13 cellular contexts compared by ENCODE assay signal in genomic region chr2:38737925-38738324, GRCh38. TPM values are rescaled to one million over a fixed set of nuclear protein-coding genes. Genes with fewer than 3 reads are reported as not detected.
DNase-seq lines count a peak whose midpoint lies in the region; ATAC-seq, FAIRE-seq and TF ChIP-seq lines count a peak whose summit lies in the region.
"Had no signal": no experiment of that assay in that cellular context is flagged by ENCODE, and none has a peak within 500 bp of the region (broad histone marks: within the 10 kb centered on the region; RNA-seq: fewer than 3 reads in every experiment).

No MANE protein-coding gene starts in this region.

- peaks cover 5 to 10% of the 10 kb centered on the region in 2 donors for H3K4me1 Mint-ChIP-seq in natural killer cell treated with Interleukin-12 subunit alpha and Interleukin-12 subunit beta and Interleukin-15 and Interleukin-18, amount 100 ng/mL, for 72 hours (ENCODE audit: low read depth in 2 of 2)
- H3K4me1 Mint-ChIP-seq in natural killer cell (peaks cover 6 to 10% of the 10 kb centered on the region in 2 donors), HFFc6 (ENCODE audit: low read depth) (no peaks in the 10 kb centered on the region)
- peaks cover 37% of the 10 kb centered on the region for H3K4me1 Mint-ChIP-seq in dendritic cell treated with granulocyte-macrophage colony-stimulating factor and Interleukin-4, amounts not matched to agents 40 ng/mL and 50 ng/mL, for 4 days (ENCODE audit: low read depth)
- H3K4me1 Mint-ChIP-seq in naive thymus-derived CD8-positive, alpha-beta T cell, result peaks cover 5 to 18% (median 12%) of the 10 kb centered on the region in 4 donors

- H3K36me3 ChIP-seq in uterus, result no peaks in the 10 kb centered on the region
- H3K36me3 ChIP-seq in Peyer's patch, result peaks cover 0 to 10% (median 0%) of the 10 kb centered on the region in 3 donors
- H3K36me3 ChIP-seq: breast epithelium had no signal

- H3K4me1 ChIP-seq in uterus (no peaks in the 10 kb centered on the region), Peyer's patch (peaks cover 0 to 44% (median 0%) of the 10 kb centered on the region in 4 donors)
- H3K4me1 ChIP-seq: breast epithelium had no signal

- POLR2A ChIA-PET in naive thymus-derived CD8-positive, alpha-beta T cell (lab: Charles Lee), result interaction anchor here (0.9 to 1.0 kb wide), 2 partner anchors 13 to 156 kb away, joined by 3 to 4 read pairs; partner anchors contain the start of gene SRSF7

- H3K27me3 Mint-ChIP-seq in natural killer cell treated with Interleukin-12 subunit alpha and Interleukin-12 subunit beta and Interleukin-15 and Interleukin-18, amount 100 ng/mL, for 72 hours, result no peaks in the 10 kb centered on the region
- H3K27me3 Mint-ChIP-seq in natural killer cell (ENCODE audit: low read depth in 2 of 2) (no peaks in the 10 kb centered on the region), HFFc6 (ENCODE audit: insufficient read depth) (peaks cover 1% of the 10 kb centered on the region)
- H3K27me3 Mint-ChIP-seq in dendritic cell treated with granulocyte-macrophage colony-stimulating factor and Interleukin-4, amounts not matched to agents 40 ng/mL and 50 ng/mL, for 4 days, result no peaks in the 10 kb centered on the region
- H3K27me3 Mint-ChIP-seq in naive thymus-derived CD8-positive, alpha-beta T cell, result no peaks in the 10 kb centered on the region
- H3K27me3 Mint-ChIP-seq: activated B cell treated with CpG ODN at 0.5 μM for 24 hours had no signal

- H3K27me3 ChIP-seq in uterus (no peaks in the 10 kb centered on the region), Peyer's patch (no peaks in the 10 kb centered on the region)
- H3K27me3 ChIP-seq: breast epithelium, heart right ventricle had no signal

- no peak for ATAC-seq in natural killer cell treated with Interleukin-12 subunit alpha and Interleukin-12 subunit beta and Interleukin-15 and Interleukin-18, amount 100 ng/mL, for 72 hours
- no peak for ATAC-seq in natural killer cell
- ATAC-seq in naive thymus-derived CD8-positive, alpha-beta T cell, result no peak
- ATAC-seq: left colon had no signal

- peaks cover 15% of the 10 kb centered on the region for H3K36me3 Mint-ChIP-seq in natural killer cell treated with Interleukin-12 subunit alpha and Interleukin-12 subunit beta and Interleukin-15 and Interleukin-18, amount 100 ng/mL, for 72 hours
- H3K36me3 Mint-ChIP-seq in natural killer cell (peaks cover 6% of the 10 kb centered on the region), HFFc6 (ENCODE audit: low read depth) (peaks cover 18% of the 10 kb centered on the region)
- peaks cover 68% of the 10 kb centered on the region for H3K36me3 Mint-ChIP-seq in dendritic cell treated with granulocyte-macrophage colony-stimulating factor and Interleukin-4, amounts not matched to agents 40 ng/mL and 50 ng/mL, for 4 days (ENCODE audit: low read depth)
- peaks cover 0 to 58% (median 15%) of the 10 kb centered on the region in 3 donors for H3K36me3 Mint-ChIP-seq in naive thymus-derived CD8-positive, alpha-beta T cell

- H3K9me3 ChIP-seq in uterus (no peaks in the 10 kb centered on the region), Peyer's patch (no peaks in the 10 kb centered on the region)
- H3K9me3 ChIP-seq: breast epithelium had no signal

- H3K4me3 ChIP-seq in uterus (no peak overlapping the region), Peyer's patch (no peak overlapping the region)
- H3K4me3 ChIP-seq: breast epithelium, heart right ventricle had no signal

- no peak for DNase-seq in natural killer cell treated with Interleukin-12 subunit alpha and Interleukin-12 subunit beta and Interleukin-15 and Interleukin-18, amount 100 ng/mL, for 72 hours (ENCODE audit: low spot score)
- no peak for DNase-seq in natural killer cell
- DNase-seq in naive thymus-derived CD8-positive, alpha-beta T cell, result no peak
- DNase-seq in uterus, result peak in 1 of 2 donors; percentile 16
- DNase-seq in HFFc6, result no peak
- no peak for DNase-seq in Peyer's patch
- DNase-seq in frontal cortex (ENCODE audit: low spot score in 2 of 2), result no peak
- DNase-seq: activated B cell treated with CpG ODN at 0.5 μM for 24 hours, heart right ventricle had no signal

- no peak for TF ChIP-seq CTCF in natural killer cell (IDR thresholded peaks at IDR 0.05)
- TF ChIP-seq CTCF in uterus (IDR thresholded peaks at IDR 0.05), result no peak
- no peak for TF ChIP-seq CTCF in HFFc6 (IDR thresholded peaks at IDR 0.05)
- no peak for TF ChIP-seq CTCF in Peyer's patch (IDR thresholded peaks at IDR 0.05)

- peak overlapping the region; percentile 37 to 53 for H3K27ac Mint-ChIP-seq in natural killer cell treated with Interleukin-12 subunit alpha and Interleukin-12 subunit beta and Interleukin-15 and Interleukin-18, amount 100 ng/mL, for 72 hours
- peak overlapping the region in 1 of 2 donors; percentile 39 for H3K27ac Mint-ChIP-seq in natural killer cell
- peak overlapping the region; percentile 14 for H3K27ac Mint-ChIP-seq in dendritic cell treated with granulocyte-macrophage colony-stimulating factor and Interleukin-4, amounts not matched to agents 40 ng/mL and 50 ng/mL, for 4 days
- peak overlapping the region in 6 of 10 donors; percentile 34 to 91 (median 62) for H3K27ac Mint-ChIP-seq in naive thymus-derived CD8-positive, alpha-beta T cell
- no peak overlapping the region; the same call in 1 of the 2 replicates for H3K27ac Mint-ChIP-seq in HFFc6
- H3K27ac Mint-ChIP-seq: activated B cell treated with CpG ODN at 0.5 μM for 24 hours had no signal

- H3K9me3 Mint-ChIP-seq in natural killer cell treated with Interleukin-12 subunit alpha and Interleukin-12 subunit beta and Interleukin-15 and Interleukin-18, amount 100 ng/mL, for 72 hours, result no peaks in the 10 kb centered on the region
- H3K9me3 Mint-ChIP-seq in natural killer cell, result no peaks in the 10 kb centered on the region
- H3K9me3 Mint-ChIP-seq in dendritic cell treated with granulocyte-macrophage colony-stimulating factor and Interleukin-4, amounts not matched to agents 40 ng/mL and 50 ng/mL, for 4 days, result peaks cover 9% of the 10 kb centered on the region
- H3K9me3 Mint-ChIP-seq in naive thymus-derived CD8-positive, alpha-beta T cell, result no peaks in the 10 kb centered on the region
- no peaks in the 10 kb centered on the region for H3K9me3 Mint-ChIP-seq in HFFc6
- H3K9me3 Mint-ChIP-seq: activated B cell treated with CpG ODN at 0.5 μM for 24 hours had no signal

- no peak for TF ChIP-seq POLR2A in uterus (IDR thresholded peaks at IDR 0.05)
- TF ChIP-seq POLR2A in Peyer's patch (IDR thresholded peaks at IDR 0.05), result no peak

- H3K4me3 Mint-ChIP-seq in natural killer cell treated with Interleukin-12 subunit alpha and Interleukin-12 subunit beta and Interleukin-15 and Interleukin-18, amount 100 ng/mL, for 72 hours, result no peak overlapping the region
- H3K4me3 Mint-ChIP-seq in natural killer cell (no peak overlapping the region), HFFc6 (no peak overlapping the region)
- H3K4me3 Mint-ChIP-seq in dendritic cell treated with granulocyte-macrophage colony-stimulating factor and Interleukin-4, amounts not matched to agents 40 ng/mL and 50 ng/mL, for 4 days, result no peak overlapping the region
- no peak overlapping the region for H3K4me3 Mint-ChIP-seq in naive thymus-derived CD8-positive, alpha-beta T cell
- H3K4me3 Mint-ChIP-seq: activated B cell treated with CpG ODN at 0.5 μM for 24 hours had no signal

- no peak for FAIRE-seq in frontal cortex (lab: Jason Lieb, UNC)
- FAIRE-seq: endothelial cell of umbilical vein had no signal

- peak overlapping the region; percentile 74 to 80 for H3K27ac ChIP-seq in uterus
- H3K27ac ChIP-seq in Peyer's patch, result peak overlapping the region in 2 of 4 donors; percentile 64 to 65

- intact Hi-C loops in natural killer cell (cut with micrococcal nuclease), result no loop called here
- intact Hi-C loops in dendritic cell treated with granulocyte-macrophage colony-stimulating factor and Interleukin-4, amounts not matched to agents 40 ng/mL and 50 ng/mL, for 4 days (cut with micrococcal nuclease), result no loop called here
- intact Hi-C loops in uterus (cut with DNase I; ENCODE audit: low total_unique reads), result no loop called here

RNA-seq across cellular contexts. Expression of gene SRSF7, which starts 13.2 kb away (rescaled TPM):
- 100 to 1,000 TPM; 238 to 389 TPM for total RNA-seq in natural killer cell treated with Interleukin-12 subunit alpha and Interleukin-12 subunit beta and Interleukin-15 and Interleukin-18, amount 100 ng/mL, for 72 hours
- total RNA-seq in natural killer cell (100 to 1,000 TPM; 323 to 538 (median 359) TPM), uterus (100 to 1,000 TPM in 3 of 4 donors, 10 to 100 TPM in 1; 94.4 to 163 (median 128) TPM), Peyer's patch (100 to 1,000 TPM in 3 of 4 donors, 10 to 100 TPM in 1; 93.3 to 295 (median 139) TPM), frontal cortex (120 TPM)
- total RNA-seq in naive thymus-derived CD8-positive, alpha-beta T cell, result 100 to 1,000 TPM; 288 to 291 TPM
- 100 to 1,000 TPM; 164 to 172 (median 169) TPM for polyA plus RNA-seq in naive thymus-derived CD8-positive, alpha-beta T cell
- total RNA-seq in HFFc6 (2021; fragmentation: NEBNext Ultra II Directional; extraction: Animal tissue kit (Norgen Biotek cat#: 25700)), result 100 to 1,000 TPM; 120 to 153 (median 147) TPM

RNA-seq across cellular contexts. Expression of gene GEMIN6, which starts 40.1 kb away (rescaled TPM):
- 10 to 100 TPM; 16.4 to 23.1 TPM for total RNA-seq in natural killer cell treated with Interleukin-12 subunit alpha and Interleukin-12 subunit beta and Interleukin-15 and Interleukin-18, amount 100 ng/mL, for 72 hours
- total RNA-seq in natural killer cell (1 to 10 TPM; 3.5 to 7.3 (median 5.7) TPM), uterus (10 to 100 TPM in 1 of 4 donors, 1 to 10 TPM in 3; 1.8 to 11.9 (median 5.4) TPM), Peyer's patch (10 to 100 TPM in 1 of 4 donors, 1 to 10 TPM in 3; 3.9 to 12.4 (median 6.8) TPM), frontal cortex (14.7 TPM)
- 10 to 100 TPM; 12.0 to 13.7 TPM for total RNA-seq in naive thymus-derived CD8-positive, alpha-beta T cell
- 10 to 100 TPM in 1 of 3 donors, 1 to 10 TPM in 2; 6.8 to 11.6 (median 8.3) TPM for polyA plus RNA-seq in naive thymus-derived CD8-positive, alpha-beta T cell
- total RNA-seq in HFFc6 (2021; fragmentation: NEBNext Ultra II Directional; extraction: Animal tissue kit (Norgen Biotek cat#: 25700)), result 10 to 100 TPM; 17.0 to 23.2 (median 20.1) TPM
